15 cellular contexts compared by ENCODE assay signal in the genomic region with DNA sequence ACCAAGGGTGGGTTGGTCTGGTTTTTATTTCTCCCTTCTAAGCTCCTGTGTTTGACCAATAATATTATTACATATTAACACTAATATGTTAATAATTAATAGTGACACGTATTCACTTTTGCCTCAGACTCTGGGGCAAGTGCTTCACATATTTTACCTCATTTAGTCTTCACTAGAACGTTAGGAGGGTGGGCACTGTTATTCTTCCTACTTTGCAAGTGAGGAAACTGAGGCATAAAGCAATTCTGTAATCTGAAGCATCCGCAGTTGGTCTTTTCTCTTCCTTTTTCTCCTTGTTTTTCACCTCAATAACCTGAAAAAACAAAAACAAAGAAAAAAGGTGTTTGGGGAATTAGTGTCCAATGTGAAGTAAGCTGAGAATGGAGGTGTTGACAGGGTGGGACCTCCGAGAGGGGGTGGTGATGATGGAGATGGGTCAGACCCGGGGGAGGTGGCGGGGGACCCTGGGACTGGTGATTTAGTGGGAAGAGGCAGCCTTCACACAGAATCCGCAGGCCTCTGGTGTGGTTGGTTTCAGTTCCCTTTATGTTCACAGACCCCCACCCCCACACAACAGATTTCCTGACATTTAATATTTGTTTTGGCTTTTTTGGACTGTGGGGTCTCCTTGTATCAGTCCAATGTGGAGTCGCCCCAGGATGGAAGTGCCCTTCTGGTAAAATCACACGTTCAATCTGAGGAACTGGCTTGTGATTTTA. TPM values are rescaled to one million over a fixed set of nuclear protein-coding genes. Genes with fewer than 3 reads are reported as not detected.
DNase-seq lines count a peak whose midpoint lies in the region; ATAC-seq, FAIRE-seq and TF ChIP-seq lines count a peak whose summit lies in the region.
"Had no signal": no experiment of that assay in that cellular context is flagged by ENCODE, and none has a peak within 500 bp of the region (broad histone marks: within the 10 kb centered on the region; RNA-seq: fewer than 3 reads in every experiment).

No MANE protein-coding gene starts in this region.

- H3K4me1 ChIP-seq in keratinocyte (ENCODE audit: control insufficient read depth, extremely low read depth, insufficient read depth, low read length) (peaks cover 73% of the 10 kb centered on the region), small intestine (ENCODE audit: control insufficient read depth in 2 of 2, insufficient read depth in 1 of 2, low read depth in 1 of 2, low read length in 1 of 2) (peaks cover 3 to 4% of the 10 kb centered on the region in 2 donors)

- no peak for TF ChIP-seq CTCF in keratinocyte (optimal IDR thresholded peaks at IDR 0.05 in 1 of 3, IDR thresholded peaks at IDR 0.05 in 1 of 3, conservative IDR thresholded peaks at IDR 0.05 in 1 of 3; ENCODE audit: extremely low read depth in 1 of 3, insufficient read depth in 2 of 3, low read length in 3 of 3)

- H4K20me1 ChIP-seq in keratinocyte (ENCODE audit: control insufficient read depth, extremely low read depth, insufficient read depth, low read length) = peaks cover 8% of the 10 kb centered on the region

- H3K27me3 ChIP-seq in keratinocyte (ENCODE audit: control insufficient read depth, extremely low read depth, insufficient read depth, low read length) (no peaks in the 10 kb centered on the region), small intestine (ENCODE audit: control insufficient read depth in 2 of 2, insufficient read depth in 2 of 2, low read length in 2 of 2) (peaks cover 0 to 15% of the 10 kb centered on the region in 2 donors)

- dilution Hi-C loops in keratinocyte (cut with MboI; ENCODE audit: extremely low pct_ligation_motif_present, low sequenced_read_pairs) = no loop called here

- FAIRE-seq in GM19239 (lab: Jason Lieb, UNC) (peak; percentile 57), keratinocyte (lab: Jason Lieb, UNC) (no peak), small intestine (lab: Jason Lieb, UNC) (no peak)
- FAIRE-seq: H54 had no signal

- peak overlapping the region in 2 of 3 experiments; percentile 1 to 41 for H3K4me3 ChIP-seq in keratinocyte (ENCODE audit: control insufficient read depth in 2 of 3, extremely low read depth in 1 of 3, insufficient read depth in 2 of 3, low read depth in 1 of 3, low read length in 3 of 3)
- H3K4me3 ChIP-seq in small intestine (ENCODE audit: low read depth in 1 of 2, low read length in 2 of 2) = peak overlapping the region in 1 of 2 donors; percentile 30

- H3K9ac ChIP-seq in keratinocyte (ENCODE audit: control insufficient read depth, extremely low read depth, insufficient read depth, low read length) = peak overlapping the region; percentile 63

- H3K79me2 ChIP-seq in keratinocyte (ENCODE audit: control insufficient read depth, insufficient read depth, low read length) = peaks cover 78% of the 10 kb centered on the region

- H3K36me3 ChIP-seq in keratinocyte (ENCODE audit: control insufficient read depth in 2 of 2, extremely low read depth in 1 of 2, insufficient read depth in 2 of 2, low read length in 2 of 2) (peaks cover 10 to 24% of the 10 kb centered on the region in 2 experiments), small intestine (ENCODE audit: control insufficient read depth in 2 of 2, insufficient read depth in 2 of 2, low read length in 2 of 2) (no peaks in the 10 kb centered on the region)

- peaks cover 4% of the 10 kb centered on the region for H3K9me1 ChIP-seq in keratinocyte (ENCODE audit: control insufficient read depth, extremely low read depth, insufficient read depth, low read length)

- H3K27ac ChIP-seq in keratinocyte (ENCODE audit: control insufficient read depth, insufficient read depth, low read length) (peak overlapping the region; percentile 89), small intestine (ENCODE audit: low read depth in 1 of 2, low read length in 1 of 2) (peak overlapping the region; percentile 81 to 82)
- H3K27ac ChIP-seq: HL-60 had no signal

- 31 to 54% (median 44%) methylated on average over 9 of the region's 9 CpGs for WGBS in small intestine, 3 donors

- no peaks in the 10 kb centered on the region for H3K9me3 ChIP-seq in keratinocyte (ENCODE audit: control insufficient read depth, low read depth, low read length)
- H3K9me3 ChIP-seq in small intestine (ENCODE audit: control insufficient read depth, low read depth) = no peaks in the 10 kb centered on the region

- no peak overlapping the region for H2AFZ ChIP-seq in keratinocyte (ENCODE audit: control insufficient read depth, low read length)

- no peak for ATAC-seq in GM21723 (IDR thresholded peaks at IDR 0.05; ENCODE audit: unreplicated experiment)
- ATAC-seq in GM18858 (IDR thresholded peaks at IDR 0.05; ENCODE audit: unreplicated experiment) = no peak
- ATAC-seq in HG02981 (IDR thresholded peaks at IDR 0.05; ENCODE audit: unreplicated experiment) = no peak
- ATAC-seq: activated CD4-positive, CD25-positive, alpha-beta regulatory T cell treated with anti-CD3 and anti-CD28 coated beads, Interleukin-2, amount 50 U/mL, for 24 hours; right cardiac atrium had no signal

- H3K4me2 ChIP-seq in keratinocyte (ENCODE audit: control insufficient read depth, extremely low read depth, insufficient read depth, low read depth, low read length) = peak overlapping the region; percentile 80

- DNase-seq in GM19239 (ENCODE audit: insufficient read length, low spot score) (no peak), RPMI8226 (peak; percentile 71), keratinocyte (ENCODE audit: low read depth, low spot score) (no peak), small intestine (no peak)
- no peak for DNase-seq in activated CD4-positive, alpha-beta T cell treated with anti-CD3 and anti-CD28 coated beads, Interleukin-2, amount 50 U/mL, for 4 hours
- DNase-seq: NCI-H2029 treated with DMSO at 0.1 percent for 48 hours; NK-92 treated with Interleukin-12 subunit alpha and Interleukin-12 subunit beta, amount 100 ng/mL, for 24 hours; right cardiac atrium; stimulated activated CD4-positive, alpha-beta T cell treated with anti-CD3 and anti-CD28 coated beads, Interleukin-2, amount 100 ng/mL, for 48 hours had no signal

RNA-seq across cellular contexts. Expression of a gene that starts 3.7 kb away (rescaled TPM):
- polyA plus RNA-seq in keratinocyte = 247 to 378 TPM (median 285 TPM) in 3 replicates
- 235 TPM for polyA plus RNA-seq in keratinocyte (2011; ENCODE audit: low read depth)
- 72.2 and 103 TPM in 2 replicates for polyA plus RNA-seq in keratinocyte (2011; cell fraction: cytosol; rRNA removed)
- 746 and 761 TPM in 2 replicates for polyA plus RNA-seq in keratinocyte (2011; cell fraction: nucleus; rRNA removed)
- polyA plus RNA-seq in keratinocyte (2012; ENCODE audit: low replicate concordance) = 259 and 286 TPM in 2 replicates
- 372 to 655 TPM (median 505 TPM) in 3 replicates for polyA minus RNA-seq in keratinocyte
- 399 TPM for polyA minus RNA-seq in keratinocyte (2011; cell fraction: cytosol; rRNA and poly(A)+ RNA removed)
- polyA minus RNA-seq in keratinocyte (2011; cell fraction: nucleus; rRNA and poly(A)+ RNA removed) = 732 and 1,291 TPM in 2 replicates
- polyA plus RNA-seq in small intestine = 100 to 1,000 TPM in 1 of 3 donors, 10 to 100 TPM in 2; 76.2 to 119 (median 99.3) TPM
